In the genomic region with DNA sequence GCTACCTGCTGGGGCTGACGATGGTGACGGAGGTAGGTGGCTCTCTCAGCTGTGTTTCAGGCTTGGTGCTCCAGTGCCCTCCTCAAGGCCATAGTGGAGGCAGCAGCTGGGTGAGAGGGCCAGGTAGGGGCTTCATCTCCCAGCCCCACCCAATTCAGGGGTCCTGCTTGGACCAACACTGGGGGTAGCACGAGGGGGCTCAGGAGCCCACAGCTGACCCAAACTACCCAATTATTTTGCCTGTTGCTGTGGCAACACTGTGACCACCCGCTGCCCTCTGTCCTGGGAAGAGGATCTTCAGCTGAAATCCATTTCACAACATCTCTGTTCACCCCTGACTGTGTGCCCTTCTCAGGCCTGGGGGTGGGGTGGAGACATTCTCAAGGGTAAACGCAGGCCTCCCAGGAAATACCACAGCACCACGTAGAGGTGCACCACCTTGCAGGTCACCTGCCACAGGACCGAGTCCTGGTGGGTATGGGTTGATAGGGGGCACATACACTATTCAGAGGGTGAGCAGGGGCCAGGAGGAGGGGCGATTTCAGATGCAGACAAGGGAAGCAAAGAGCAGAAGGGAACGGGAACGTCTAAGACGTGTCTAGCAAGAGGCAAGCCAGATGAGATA, we compare ENCODE assay signal across 16 cellular contexts.
A peak's percentile ranks its signal among the peaks of the same experiment; 100 is the strongest.
DNase-seq lines count a peak whose midpoint lies in the region; ATAC-seq and TF ChIP-seq lines count a peak whose summit lies in the region.
"Had no signal": no experiment of that assay in that cellular context is flagged by ENCODE, and none has a peak within 500 bp of the region (broad histone marks: within the 10 kb centered on the region; RNA-seq: fewer than 3 reads in every experiment).

No MANE protein-coding gene starts in this region.

- TF ChIP-seq CTCF in lower lobe of right lung (IDR thresholded peaks at IDR 0.05): no peak

- H3K4me3 ChIP-seq in lower lobe of right lung: no peak overlapping the region
- H3K4me3 ChIP-seq: BLaER1, GM23248 had no signal

- ATAC-seq in activated naive CD8-positive, alpha-beta T cell treated with anti-CD3 and anti-CD28 coated beads, Interleukin-2, amount 10 ng/mL, durations not matched to agents 7 days and 5 days (ENCODE audit: low read depth): no peak
- ATAC-seq in lower lobe of right lung (no peak), GM21367 (IDR thresholded peaks at IDR 0.05; ENCODE audit: unreplicated experiment) (no peak)
- no peak for ATAC-seq in stimulated activated effector memory CD8-positive, alpha-beta T cell treated with anti-CD3 and anti-CD28 coated beads, Interleukin-12 subunit alpha, Interleukin-12 subunit beta, amount 100 ng/mL, for 72 hours
- ATAC-seq: HCT116 had no signal

- H3K36me3 ChIP-seq in lower lobe of right lung: peaks cover 95% of the 10 kb centered on the region

- no peaks in the 10 kb centered on the region for H3K27me3 ChIP-seq in lower lobe of right lung (ENCODE audit: low read depth)
- H3K27me3 ChIP-seq: BLaER1 had no signal

- peaks cover 4% of the 10 kb centered on the region for H3K36me3 Mint-ChIP-seq in activated naive CD8-positive, alpha-beta T cell treated with anti-CD3 and anti-CD28 coated beads, Interleukin-2, amount 10 ng/mL, durations not matched to agents 7 days and 5 days
- H3K36me3 Mint-ChIP-seq in activated naive CD8-positive, alpha-beta T cell treated with anti-CD3 and anti-CD28 coated beads for 36 hours: peaks cover 16% of the 10 kb centered on the region
- H3K36me3 Mint-ChIP-seq in activated T-helper 1 cell treated with anti-CD3 and anti-CD28 coated beads, Interleukin-12 subunit alpha, Interleukin-12 subunit beta, Interleukin-2, Interleukin-4 antibody, amounts not matched to agents 30 ng/mL and 10 ng/mL and 1 ng/mL, durations not matched to agents 14 hours and 24 hours and 36 hours (ENCODE audit: low read depth): peaks cover 30% of the 10 kb centered on the region
- peaks cover 82% of the 10 kb centered on the region for H3K36me3 Mint-ChIP-seq in stimulated activated effector memory CD8-positive, alpha-beta T cell treated with anti-CD3 and anti-CD28 coated beads, Interleukin-12 subunit alpha, Interleukin-12 subunit beta, amount 100 ng/mL, for 72 hours

- H3K9me3 Mint-ChIP-seq in activated naive CD8-positive, alpha-beta T cell treated with anti-CD3 and anti-CD28 coated beads, Interleukin-2, amount 10 ng/mL, durations not matched to agents 7 days and 5 days: no peaks in the 10 kb centered on the region
- no peaks in the 10 kb centered on the region for H3K9me3 Mint-ChIP-seq in activated naive CD8-positive, alpha-beta T cell treated with anti-CD3 and anti-CD28 coated beads for 36 hours
- H3K9me3 Mint-ChIP-seq in activated T-helper 1 cell treated with anti-CD3 and anti-CD28 coated beads, Interleukin-12 subunit alpha, Interleukin-12 subunit beta, Interleukin-2, Interleukin-4 antibody, amounts not matched to agents 30 ng/mL and 10 ng/mL and 1 ng/mL, durations not matched to agents 14 hours and 24 hours and 36 hours: no peaks in the 10 kb centered on the region
- no peaks in the 10 kb centered on the region for H3K9me3 Mint-ChIP-seq in stimulated activated effector memory CD8-positive, alpha-beta T cell treated with anti-CD3 and anti-CD28 coated beads, Interleukin-12 subunit alpha, Interleukin-12 subunit beta, amount 100 ng/mL, for 72 hours
- H3K9me3 Mint-ChIP-seq: CD8-positive, alpha-beta memory T cell had no signal

- peak overlapping the region; percentile 25 for H3K27ac Mint-ChIP-seq in activated naive CD8-positive, alpha-beta T cell treated with anti-CD3 and anti-CD28 coated beads, Interleukin-2, amount 10 ng/mL, durations not matched to agents 7 days and 5 days
- no peak overlapping the region for H3K27ac Mint-ChIP-seq in activated naive CD8-positive, alpha-beta T cell treated with anti-CD3 and anti-CD28 coated beads for 36 hours
- H3K27ac Mint-ChIP-seq in activated T-helper 1 cell treated with anti-CD3 and anti-CD28 coated beads, Interleukin-12 subunit alpha, Interleukin-12 subunit beta, Interleukin-2, Interleukin-4 antibody, amounts not matched to agents 30 ng/mL and 10 ng/mL and 1 ng/mL, durations not matched to agents 14 hours and 24 hours and 36 hours: peak overlapping the region; percentile 52
- H3K27ac Mint-ChIP-seq in stimulated activated effector memory CD8-positive, alpha-beta T cell treated with anti-CD3 and anti-CD28 coated beads, Interleukin-12 subunit alpha, Interleukin-12 subunit beta, amount 100 ng/mL, for 72 hours: peak overlapping the region; percentile 73

- no peak overlapping the region for H3K4me3 Mint-ChIP-seq in activated naive CD8-positive, alpha-beta T cell treated with anti-CD3 and anti-CD28 coated beads, Interleukin-2, amount 10 ng/mL, durations not matched to agents 7 days and 5 days
- H3K4me3 Mint-ChIP-seq in activated naive CD8-positive, alpha-beta T cell treated with anti-CD3 and anti-CD28 coated beads for 36 hours: no peak overlapping the region
- no peak overlapping the region for H3K4me3 Mint-ChIP-seq in activated T-helper 1 cell treated with anti-CD3 and anti-CD28 coated beads, Interleukin-12 subunit alpha, Interleukin-12 subunit beta, Interleukin-2, Interleukin-4 antibody, amounts not matched to agents 30 ng/mL and 10 ng/mL and 1 ng/mL, durations not matched to agents 14 hours and 24 hours and 36 hours
- H3K4me3 Mint-ChIP-seq in stimulated activated effector memory CD8-positive, alpha-beta T cell treated with anti-CD3 and anti-CD28 coated beads, Interleukin-12 subunit alpha, Interleukin-12 subunit beta, amount 100 ng/mL, for 72 hours: no peak overlapping the region
- H3K4me3 Mint-ChIP-seq: CD8-positive, alpha-beta memory T cell had no signal

- DNase-seq in activated naive CD8-positive, alpha-beta T cell treated with anti-CD3 and anti-CD28 coated beads, Interleukin-2, amount 10 ng/mL, durations not matched to agents 7 days and 5 days: no peak
- no peak for DNase-seq in activated naive CD8-positive, alpha-beta T cell treated with anti-CD3 and anti-CD28 coated beads for 36 hours
- no peak for DNase-seq in activated T-helper 1 cell treated with anti-CD3 and anti-CD28 coated beads, Interleukin-12 subunit alpha, Interleukin-12 subunit beta, Interleukin-2, Interleukin-4 antibody, amounts not matched to agents 30 ng/mL and 10 ng/mL and 1 ng/mL, durations not matched to agents 14 hours and 24 hours and 36 hours (ENCODE audit: low spot score)
- DNase-seq in lower lobe of right lung: peak; percentile 24
- DNase-seq in stimulated activated effector memory CD8-positive, alpha-beta T cell treated with anti-CD3 and anti-CD28 coated beads, Interleukin-12 subunit alpha, Interleukin-12 subunit beta, amount 100 ng/mL, for 72 hours (ENCODE audit: low spot score in 2 of 2): no peak
- no peak for DNase-seq in NCI-H1092 (lab: John Stamatoyannopoulos, UW)
- DNase-seq: 8988T, AML-193, Caco-2, DND-41, GDM1, GM23248 had no signal

- H3K27me3 Mint-ChIP-seq in activated naive CD8-positive, alpha-beta T cell treated with anti-CD3 and anti-CD28 coated beads, Interleukin-2, amount 10 ng/mL, durations not matched to agents 7 days and 5 days: no peaks in the 10 kb centered on the region
- no peaks in the 10 kb centered on the region for H3K27me3 Mint-ChIP-seq in activated naive CD8-positive, alpha-beta T cell treated with anti-CD3 and anti-CD28 coated beads for 36 hours
- H3K27me3 Mint-ChIP-seq in activated T-helper 1 cell treated with anti-CD3 and anti-CD28 coated beads, Interleukin-12 subunit alpha, Interleukin-12 subunit beta, Interleukin-2, Interleukin-4 antibody, amounts not matched to agents 30 ng/mL and 10 ng/mL and 1 ng/mL, durations not matched to agents 14 hours and 24 hours and 36 hours (ENCODE audit: insufficient read depth): no peaks in the 10 kb centered on the region

- H3K27ac ChIP-seq in lower lobe of right lung: no peak overlapping the region
- H3K27ac ChIP-seq: BLaER1, GM23248 had no signal

- intact Hi-C loops in activated T-helper 1 cell treated with anti-CD3 and anti-CD28 coated beads, Interleukin-12 subunit alpha, Interleukin-12 subunit beta, Interleukin-2, Interleukin-4 antibody, amounts not matched to agents 30 ng/mL and 10 ng/mL and 1 ng/mL, durations not matched to agents 14 hours and 24 hours and 36 hours (cut with micrococcal nuclease): no loop called here
- intact Hi-C loops in lower lobe of right lung (cut with DNase I): no loop called here

- H3K4me1 Mint-ChIP-seq in activated naive CD8-positive, alpha-beta T cell treated with anti-CD3 and anti-CD28 coated beads, Interleukin-2, amount 10 ng/mL, durations not matched to agents 7 days and 5 days: no peaks in the 10 kb centered on the region
- H3K4me1 Mint-ChIP-seq in activated naive CD8-positive, alpha-beta T cell treated with anti-CD3 and anti-CD28 coated beads for 36 hours: no peaks in the 10 kb centered on the region
- H3K4me1 Mint-ChIP-seq in activated T-helper 1 cell treated with anti-CD3 and anti-CD28 coated beads, Interleukin-12 subunit alpha, Interleukin-12 subunit beta, Interleukin-2, Interleukin-4 antibody, amounts not matched to agents 30 ng/mL and 10 ng/mL and 1 ng/mL, durations not matched to agents 14 hours and 24 hours and 36 hours (ENCODE audit: low read depth): no peaks in the 10 kb centered on the region
- peaks cover 2% of the 10 kb centered on the region for H3K4me1 Mint-ChIP-seq in stimulated activated effector memory CD8-positive, alpha-beta T cell treated with anti-CD3 and anti-CD28 coated beads, Interleukin-12 subunit alpha, Interleukin-12 subunit beta, amount 100 ng/mL, for 72 hours
- H3K4me1 Mint-ChIP-seq: CD8-positive, alpha-beta memory T cell had no signal

- H3K4me1 ChIP-seq in lower lobe of right lung: peaks cover 25% of the 10 kb centered on the region

- POLR2A ChIA-PET in activated naive CD8-positive, alpha-beta T cell treated with anti-CD3 and anti-CD28 coated beads, Interleukin-2, amount 10 ng/mL, durations not matched to agents 7 days and 5 days (lab: Charles Lee): no interaction called here

- no peaks in the 10 kb centered on the region for H3K9me3 ChIP-seq in lower lobe of right lung
- H3K9me3 ChIP-seq: BLaER1, Caco-2 had no signal
